In genomic region chr1:39395357-39395831, GRCh38 we compare ENCODE assay signal across 8 cellular contexts.
A peak's percentile ranks its signal among the peaks of the same experiment; 100 is the strongest.
DNase-seq lines count a peak whose midpoint lies in the region; ATAC-seq and TF ChIP-seq lines count a peak whose summit lies in the region.

No MANE protein-coding gene starts in this region.

- ATAC-seq in activated CD4-positive, alpha-beta T cell treated with anti-CD3 and anti-CD28 coated beads for 36 hours = no peak
- no peak for ATAC-seq in HG02870 (IDR thresholded peaks at IDR 0.05; ENCODE audit: unreplicated experiment)

- H3K36me3 ChIP-seq in MG63 = no peaks in the 10 kb centered on the region; the same call in none of the 2 replicates
- H3K36me3 ChIP-seq in mammary epithelial cell (ENCODE audit: insufficient read depth, low read length) = peaks cover 2% of the 10 kb centered on the region

- H3K4me2 ChIP-seq in mammary epithelial cell (ENCODE audit: insufficient read depth, low read depth, low read length) = peak overlapping the region; percentile 57

- H2AFZ ChIP-seq in mammary epithelial cell (ENCODE audit: low read depth, low read length) = no peak overlapping the region

- no peak overlapping the region for H3K27ac Mint-ChIP-seq in activated CD4-positive, alpha-beta memory T cell treated with anti-CD3 and anti-CD28 coated beads for 36 hours
- H3K27ac Mint-ChIP-seq in activated CD4-positive, alpha-beta T cell treated with anti-CD3 and anti-CD28 coated beads for 36 hours = no peak overlapping the region

- BruUV-seq in mammary epithelial cell (replicated peaks; lab: Mats Ljungman, UMichigan) = TSS peak; percentile 86

- peaks cover 87% of the 10 kb centered on the region for H3K4me1 Mint-ChIP-seq in activated CD4-positive, alpha-beta memory T cell treated with anti-CD3 and anti-CD28 coated beads for 36 hours (ENCODE audit: low read depth)
- peaks cover 84% of the 10 kb centered on the region for H3K4me1 Mint-ChIP-seq in activated CD4-positive, alpha-beta T cell treated with anti-CD3 and anti-CD28 coated beads for 36 hours

- H3K4me1 ChIP-seq in mammary epithelial cell (ENCODE audit: insufficient read depth, low read length) = peaks cover 81% of the 10 kb centered on the region

- H3K4me3 ChIP-seq in MG63 = no peak overlapping the region
- H3K4me3 ChIP-seq in mammary epithelial cell (replicated peaks in 1 of 3; ENCODE audit: insufficient read depth in 1 of 3, low read depth in 2 of 3, low read length in 3 of 3) = no peak overlapping the region

- no peaks in the 10 kb centered on the region for H3K9me3 Mint-ChIP-seq in activated CD4-positive, alpha-beta memory T cell treated with anti-CD3 and anti-CD28 coated beads for 36 hours
- no peaks in the 10 kb centered on the region for H3K9me3 Mint-ChIP-seq in activated CD4-positive, alpha-beta T cell treated with anti-CD3 and anti-CD28 coated beads for 36 hours (ENCODE audit: low read depth)

- no peaks in the 10 kb centered on the region for H4K20me1 ChIP-seq in mammary epithelial cell (ENCODE audit: insufficient read depth, low read length)

- peaks cover 86% of the 10 kb centered on the region for H3K79me2 ChIP-seq in mammary epithelial cell (ENCODE audit: insufficient read depth, low read length)

- no peak overlapping the region for H3K9ac ChIP-seq in mammary epithelial cell (ENCODE audit: insufficient read depth, low read length)

- 0% methylated on average over 1 of the region's 1 CpG for WGBS in mammary epithelial cell (ENCODE audit: low coverage, missing lambda C conversion rate)

- DNase-seq in AG20443 (ENCODE audit: low spot score) = peak; percentile 71
- DNase-seq in MG63 = peak; percentile 64
- DNase-seq in mammary epithelial cell = peak; percentile 85
- peak; percentile 19 for DNase-seq in medulla oblongata (ENCODE audit: extremely low spot score)
- no peak for DNase-seq in NCI-H748 treated with DMSO at 0.1 percent for 48 hours (lab: John Stamatoyannopoulos, UW)
- DNase-seq in activated CD4-positive, alpha-beta memory T cell treated with anti-CD3 and anti-CD28 coated beads for 36 hours = no peak
- DNase-seq in activated CD4-positive, alpha-beta T cell treated with anti-CD3 and anti-CD28 coated beads for 36 hours = no peak

- H3K27me3 Mint-ChIP-seq in activated CD4-positive, alpha-beta memory T cell treated with anti-CD3 and anti-CD28 coated beads for 36 hours = no peaks in the 10 kb centered on the region
- H3K27me3 Mint-ChIP-seq in activated CD4-positive, alpha-beta T cell treated with anti-CD3 and anti-CD28 coated beads for 36 hours = no peaks in the 10 kb centered on the region

- intact Hi-C loops in mammary epithelial cell (cut with micrococcal nuclease) = loop anchor here (10.0 kb wide), 1 partner anchor 201 kb away; no protein-coding TSS in a partner anchor
- intact Hi-C loops in activated CD4-positive, alpha-beta memory T cell treated with anti-CD3 and anti-CD28 coated beads for 36 hours (cut with micrococcal nuclease) = loop anchor here (2.0 to 5.0 kb wide), 3 partner anchors 15 to 288 kb away; no protein-coding TSS in a partner anchor
- intact Hi-C loops in activated CD4-positive, alpha-beta T cell treated with anti-CD3 and anti-CD28 coated beads for 36 hours (cut with DNase I, micrococcal nuclease) = no loop called here

- dilution Hi-C loops in mammary epithelial cell (cut with HindIII; ENCODE audit: low sequenced_read_pairs) = no loop called here

- in situ Hi-C loops in mammary epithelial cell (cut with MboI; ENCODE audit: low sequenced_read_pairs in 2 of 2) = no loop called here

- no peak for TF ChIP-seq CTCF in mammary epithelial cell (conservative IDR thresholded peaks at IDR 0.05 in 1 of 2, IDR thresholded peaks at IDR 0.05 in 1 of 2; ENCODE audit: extremely low read depth in 1 of 2, insufficient read depth in 1 of 2, low read depth in 1 of 2, low read length in 2 of 2)

- H3K4me3 Mint-ChIP-seq in activated CD4-positive, alpha-beta memory T cell treated with anti-CD3 and anti-CD28 coated beads for 36 hours = no peak overlapping the region
- no peak overlapping the region for H3K4me3 Mint-ChIP-seq in activated CD4-positive, alpha-beta T cell treated with anti-CD3 and anti-CD28 coated beads for 36 hours

- peaks cover 16% of the 10 kb centered on the region for H3K36me3 Mint-ChIP-seq in activated CD4-positive, alpha-beta memory T cell treated with anti-CD3 and anti-CD28 coated beads for 36 hours
- H3K36me3 Mint-ChIP-seq in activated CD4-positive, alpha-beta T cell treated with anti-CD3 and anti-CD28 coated beads for 36 hours (ENCODE audit: low read depth) = peaks cover 18% of the 10 kb centered on the region

- no peaks in the 10 kb centered on the region for H3K9me3 ChIP-seq in MG63
- H3K9me3 ChIP-seq in mammary epithelial cell (replicated peaks; ENCODE audit: insufficient read depth, low read length) = no peaks in the 10 kb centered on the region

- peak overlapping the region; percentile 53 for H3K27ac ChIP-seq in mammary epithelial cell (ENCODE audit: insufficient read depth, low read depth, low read length)

- H3K27me3 ChIP-seq in MG63 (no peaks in the 10 kb centered on the region), mammary epithelial cell (ENCODE audit: insufficient read depth, low read length) (no peaks in the 10 kb centered on the region)

- POLR2A ChIA-PET in activated CD4-positive, alpha-beta memory T cell treated with anti-CD3 and anti-CD28 coated beads for 36 hours (lab: Charles Lee) = no interaction called here
- POLR2A ChIA-PET in activated CD4-positive, alpha-beta T cell treated with anti-CD3 and anti-CD28 coated beads for 36 hours (lab: Charles Lee) = no interaction called here

- CTCF ChIA-PET in mammary epithelial cell (lab: Charles Lee; ENCODE audit: low non-redundant PET) = interaction anchor here (1.0 kb wide), 1 partner anchor 15 kb away, joined by 6 read pairs; no protein-coding TSS in a partner anchor
- CTCF ChIA-PET in activated CD4-positive, alpha-beta memory T cell treated with anti-CD3 and anti-CD28 coated beads for 36 hours (lab: Charles Lee) = interaction anchor here (0.8 to 1.3 kb wide), 3 partner anchors 14 to 303 kb away, joined by 3 to 4 read pairs (median 3); no protein-coding TSS in a partner anchor
- CTCF ChIA-PET in activated CD4-positive, alpha-beta T cell treated with anti-CD3 and anti-CD28 coated beads for 36 hours (lab: Charles Lee) = interaction anchor here (0.7 to 8.0 kb wide), 5 partner anchors 9 to 30 kb away, joined by 3 to 75 read pairs (median 3); no protein-coding TSS in a partner anchor

Comparison
In these comparisons a context has a peak if more than half of its experiments do, and no peak if none do; other contexts are left out.
1. DNase-seq: peak in AG20443 (single experiment), MG63 (single experiment), mammary epithelial cell (single experiment) and medulla oblongata (single experiment); none in NCI-H748 treated with DMSO at 0.1 percent for 48 hours (single experiment), activated CD4-positive, alpha-beta memory T cell treated with anti-CD3 and anti-CD28 coated beads for 36 hours (single experiment) and activated CD4-positive, alpha-beta T cell treated with anti-CD3 and anti-CD28 coated beads for 36 hours (single experiment).
2. intact Hi-C loops: an anchor here in mammary epithelial cell (10.0 kb wide) and activated CD4-positive, alpha-beta memory T cell treated with anti-CD3 and anti-CD28 coated beads for 36 hours (2.0 to 5.0 kb wide); none called in activated CD4-positive, alpha-beta T cell treated with anti-CD3 and anti-CD28 coated beads for 36 hours.